8 cellular contexts compared by ENCODE assay signal in the genomic region with DNA sequence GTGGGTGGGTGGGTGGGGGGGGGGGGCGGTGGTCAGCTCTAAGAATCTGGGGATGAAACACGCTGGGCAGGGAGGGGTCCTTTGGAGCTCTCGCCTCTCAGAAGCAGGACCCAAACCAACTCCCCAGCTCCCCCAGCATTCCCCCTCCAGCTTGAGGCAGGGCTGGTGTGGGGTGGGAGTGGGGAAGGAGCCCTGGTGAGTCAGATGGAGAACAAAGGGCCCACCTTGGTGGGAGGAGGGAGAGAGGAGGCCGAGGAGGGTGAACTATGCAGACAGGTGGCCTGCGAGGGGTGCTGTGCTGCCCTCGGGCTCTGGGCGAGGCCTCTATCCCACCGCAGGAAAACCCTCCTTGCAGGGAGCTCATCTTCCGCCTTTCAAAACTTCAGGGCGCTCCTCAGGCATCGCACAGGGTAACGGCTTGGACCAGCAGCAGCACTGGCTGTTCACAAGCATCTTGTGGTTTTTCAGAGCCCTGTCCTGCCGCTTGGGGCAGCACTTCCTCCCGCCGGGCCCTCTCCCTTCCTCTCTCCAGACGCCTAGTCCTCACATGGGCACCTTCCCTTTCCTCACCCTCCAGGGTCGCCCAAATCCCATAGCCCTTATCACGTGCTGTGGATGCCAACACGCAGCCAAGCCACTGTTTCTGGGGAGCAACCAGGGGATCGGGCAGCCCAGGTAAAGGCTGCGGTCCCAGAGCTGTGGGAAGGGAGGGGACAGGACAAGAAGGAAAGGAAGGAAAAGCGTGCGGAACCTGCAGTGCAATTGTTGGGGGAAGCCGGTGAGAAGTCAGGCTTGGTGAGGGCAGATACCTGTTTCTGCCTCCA. TPM values are rescaled to one million over a fixed set of nuclear protein-coding genes. Genes with fewer than 3 reads are reported as not detected.
DNase-seq lines count a peak whose midpoint lies in the region; ATAC-seq and TF ChIP-seq lines count a peak whose summit lies in the region.

No MANE protein-coding gene starts in this region.

- peak; percentile 67 for DNase-seq in AG10803 (ENCODE audit: low read depth)
- peak; percentile 60 for DNase-seq in NCI-H69 (lab: John Stamatoyannopoulos, UW)
- peak; percentile 73 for DNase-seq in activated CD8-positive, alpha-beta T cell treated with anti-CD3 and anti-CD28 coated beads for 36 hours
- DNase-seq in endothelial cell (ENCODE audit: low spot score): peak; percentile 72
- peak in 1 of 2 experiments; percentile 72 for DNase-seq in mesothelial cell of epicardium (ENCODE audit: low spot score in 2 of 2, unreplicated experiment in 2 of 2)
- DNase-seq in stimulated activated CD8-positive, alpha-beta memory T cell treated with anti-CD3 and anti-CD28 coated beads, Interleukin-7, amount 100 ng/mL, for 24 hours (ENCODE audit: low read depth): peak; percentile 20

- H3K36me3 Mint-ChIP-seq in activated CD8-positive, alpha-beta T cell treated with anti-CD3 and anti-CD28 coated beads for 36 hours (ENCODE audit: low read depth): no peaks in the 10 kb centered on the region
- H3K36me3 Mint-ChIP-seq in endothelial cell (ENCODE audit: low read depth, unreplicated experiment) (no peaks in the 10 kb centered on the region), mesothelial cell of epicardium (no peaks in the 10 kb centered on the region)

- peak overlapping the region; percentile 55 for H3K4me3 ChIP-seq in AG10803 (ENCODE audit: low read length)

- peak; percentile 73 for ATAC-seq in GM18907 (IDR thresholded peaks at IDR 0.05; ENCODE audit: unreplicated experiment)
- peak; percentile 66 for ATAC-seq in HG03342 (IDR thresholded peaks at IDR 0.05; ENCODE audit: unreplicated experiment)
- ATAC-seq in activated CD8-positive, alpha-beta T cell treated with anti-CD3 and anti-CD28 coated beads for 36 hours: peak; percentile 64

- H3K4me1 Mint-ChIP-seq in activated CD8-positive, alpha-beta T cell treated with anti-CD3 and anti-CD28 coated beads for 36 hours (ENCODE audit: low read depth): peaks cover 10% of the 10 kb centered on the region
- H3K4me1 Mint-ChIP-seq in endothelial cell (ENCODE audit: unreplicated experiment) (peaks cover 4% of the 10 kb centered on the region), mesothelial cell of epicardium (peaks cover 23% of the 10 kb centered on the region)

- no peak overlapping the region for H3K27ac Mint-ChIP-seq in activated CD8-positive, alpha-beta T cell treated with anti-CD3 and anti-CD28 coated beads for 36 hours
- H3K27ac Mint-ChIP-seq in endothelial cell (ENCODE audit: unreplicated experiment): no peak overlapping the region
- peak overlapping the region; percentile 82 for H3K27ac Mint-ChIP-seq in mesothelial cell of epicardium

- intact Hi-C loops in activated CD8-positive, alpha-beta T cell treated with anti-CD3 and anti-CD28 coated beads for 36 hours (cut with micrococcal nuclease): no loop called here

- H3K4me3 Mint-ChIP-seq in activated CD8-positive, alpha-beta T cell treated with anti-CD3 and anti-CD28 coated beads for 36 hours: peak overlapping the region; percentile 86
- H3K4me3 Mint-ChIP-seq in endothelial cell (ENCODE audit: unreplicated experiment): peak overlapping the region; percentile 82
- peak overlapping the region; percentile 77 for H3K4me3 Mint-ChIP-seq in mesothelial cell of epicardium

- no peaks in the 10 kb centered on the region for H3K27me3 Mint-ChIP-seq in activated CD8-positive, alpha-beta T cell treated with anti-CD3 and anti-CD28 coated beads for 36 hours
- H3K27me3 Mint-ChIP-seq in endothelial cell (ENCODE audit: unreplicated experiment): peaks cover 12% of the 10 kb centered on the region
- H3K27me3 Mint-ChIP-seq in mesothelial cell of epicardium (ENCODE audit: low read depth): peaks cover 19% of the 10 kb centered on the region

- CTCF ChIA-PET in activated CD8-positive, alpha-beta T cell treated with anti-CD3 and anti-CD28 coated beads for 36 hours (lab: Charles Lee): interaction anchor here (0.6 to 3.2 kb wide), 21 partner anchors 8 to 620 kb away, joined by 3 to 32 read pairs (median 3); a partner anchor contains a TSS

- POLR2A ChIA-PET in activated CD8-positive, alpha-beta T cell treated with anti-CD3 and anti-CD28 coated beads for 36 hours (lab: Charles Lee): interaction anchor here (1.3 kb wide), 1 partner anchor 40 kb away, joined by 3 read pairs; no protein-coding TSS in a partner anchor

- H3K9me3 Mint-ChIP-seq in activated CD8-positive, alpha-beta T cell treated with anti-CD3 and anti-CD28 coated beads for 36 hours: no peaks in the 10 kb centered on the region
- H3K9me3 Mint-ChIP-seq in endothelial cell (ENCODE audit: unreplicated experiment): no peaks in the 10 kb centered on the region
- no peaks in the 10 kb centered on the region for H3K9me3 Mint-ChIP-seq in mesothelial cell of epicardium

- TF ChIP-seq CTCF in AG10803 (conservative IDR thresholded peaks at IDR 0.05; ENCODE audit: low read length) (peak; percentile 73), endothelial cell (IDR thresholded peaks at IDR 0.05; ENCODE audit: unreplicated experiment) (peak; percentile 55), mesothelial cell of epicardium (IDR thresholded peaks at IDR 0.05; ENCODE audit: unreplicated experiment) (peak; percentile 61)
- peak; percentile 66 for TF ChIP-seq CTCF in activated CD8-positive, alpha-beta T cell treated with anti-CD3 and anti-CD28 coated beads for 36 hours (IDR thresholded peaks at IDR 0.05)

RNA-seq across cellular contexts. Expression of a gene that starts 34.0 kb away (rescaled TPM):
- 10 to 100 TPM; 82.4 to 84.5 TPM for total RNA-seq in activated CD8-positive, alpha-beta T cell treated with anti-CD3 and anti-CD28 coated beads for 36 hours
- total RNA-seq in endothelial cell (ENCODE audit: unreplicated experiment) (20.3 TPM), mesothelial cell of epicardium (15.5 to 17.9 TPM (median 17.3 TPM) in 3 replicates)

RNA-seq across cellular contexts. Expression of a gene that starts 58.7 kb away (rescaled TPM):
- 10 to 100 TPM in 1 of 2 experiments, 1 to 10 TPM in 1; 7.7 to 10.0 TPM for total RNA-seq in activated CD8-positive, alpha-beta T cell treated with anti-CD3 and anti-CD28 coated beads for 36 hours
- 20.2 TPM for total RNA-seq in endothelial cell (ENCODE audit: unreplicated experiment)
- 16.5 to 19.0 TPM (median 17.4 TPM) in 3 replicates for total RNA-seq in mesothelial cell of epicardium
